10 cellular contexts compared by ENCODE assay signal in the genomic region with DNA sequence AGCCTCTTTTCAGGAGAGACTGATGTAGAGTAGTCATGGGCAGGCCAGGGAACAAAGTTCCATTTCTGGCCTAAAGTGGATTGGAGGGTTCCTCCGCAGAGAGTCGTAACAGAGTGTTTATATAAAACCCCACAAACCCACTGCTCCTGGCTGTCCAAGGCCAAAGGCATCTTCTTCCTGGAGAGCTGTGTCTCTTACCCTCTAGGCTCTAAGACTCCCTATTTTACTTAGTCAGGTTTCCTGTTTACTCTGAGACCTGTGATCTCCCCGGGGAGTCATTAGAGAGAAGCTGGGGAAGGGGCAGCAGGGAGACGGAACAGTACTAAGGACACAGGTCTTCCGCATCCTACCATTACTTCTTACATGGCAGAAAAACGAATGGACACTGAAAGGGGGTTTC.
DNase-seq lines count a peak whose midpoint lies in the region; ATAC-seq and TF ChIP-seq lines count a peak whose summit lies in the region.
"Had no signal": no experiment of that assay in that cellular context is flagged by ENCODE, and none has a peak within 500 bp of the region (broad histone marks: within the 10 kb centered on the region; RNA-seq: fewer than 3 reads in every experiment).

No MANE protein-coding gene starts in this region.

- no peaks in the 10 kb centered on the region for H3K9me3 ChIP-seq in colonic mucosa

- peaks cover 5% of the 10 kb centered on the region for H3K4me1 ChIP-seq in colonic mucosa

- no peak for TF ChIP-seq POLR2A in GM18505 (IDR thresholded peaks at IDR 0.05; ENCODE audit: borderline replicate concordance, extremely low read depth, insufficient read depth, insufficient read length)

- peak overlapping the region; percentile 80 for H3K27ac ChIP-seq in colonic mucosa

- POLR2A ChIA-PET in naive thymus-derived CD8-positive, alpha-beta T cell (lab: Charles Lee) = no interaction called here

- intact Hi-C loops in colonic mucosa (cut with DNase I) = no loop called here

- ATAC-seq in stimulated activated naive CD8-positive, alpha-beta T cell treated with anti-CD3 and anti-CD28 coated beads, Interleukin-15, amount 100 ng/mL, for 72 hours = no peak
- no peak for ATAC-seq in stimulated activated naive CD8-positive, alpha-beta T cell treated with anti-CD3 and anti-CD28 coated beads, Interleukin-15, Interleukin-2, amounts not matched to agents 100 U/mL and 50 U/mL, for 24 hours
- ATAC-seq in naive thymus-derived CD8-positive, alpha-beta T cell = no peak
- ATAC-seq in GM19351 (IDR thresholded peaks at IDR 0.05; ENCODE audit: unreplicated experiment) (no peak), GM18505 (IDR thresholded peaks at IDR 0.05; ENCODE audit: unreplicated experiment) (no peak), HG03025 (IDR thresholded peaks at IDR 0.05; ENCODE audit: low FRiP score, unreplicated experiment) (no peak), GM18867 (IDR thresholded peaks at IDR 0.05; ENCODE audit: unreplicated experiment) (no peak)

- H3K36me3 Mint-ChIP-seq in naive thymus-derived CD8-positive, alpha-beta T cell = peaks cover 5 to 55% (median 14%) of the 10 kb centered on the region in 3 donors

- peaks cover 23% of the 10 kb centered on the region for H3K4me1 Mint-ChIP-seq in stimulated activated naive CD8-positive, alpha-beta T cell treated with anti-CD3 and anti-CD28 coated beads, Interleukin-15, amount 100 ng/mL, for 72 hours
- H3K4me1 Mint-ChIP-seq in naive thymus-derived CD8-positive, alpha-beta T cell = peaks cover 9 to 29% (median 21%) of the 10 kb centered on the region in 4 donors

- H3K27me3 ChIP-seq in colonic mucosa = no peaks in the 10 kb centered on the region

- H3K9ac ChIP-seq in colonic mucosa (ENCODE audit: low read depth in 2 of 2, low read length in 2 of 2) = peak overlapping the region in 1 of 2 donors; percentile 70

- no peak overlapping the region for H3K4me3 Mint-ChIP-seq in stimulated activated naive CD8-positive, alpha-beta T cell treated with anti-CD3 and anti-CD28 coated beads, Interleukin-15, amount 100 ng/mL, for 72 hours
- H3K4me3 Mint-ChIP-seq in naive thymus-derived CD8-positive, alpha-beta T cell = no peak overlapping the region
- H3K4me3 Mint-ChIP-seq: CD4-positive, alpha-beta T cell had no signal

- H3K4me3 ChIP-seq in colonic mucosa = no peak overlapping the region

- no peak for DNase-seq in stimulated activated naive CD8-positive, alpha-beta T cell treated with anti-CD3 and anti-CD28 coated beads, Interleukin-15, amount 100 ng/mL, for 72 hours
- DNase-seq in stimulated activated naive CD8-positive, alpha-beta T cell treated with anti-CD3 and anti-CD28 coated beads, Interleukin-15, Interleukin-2, amounts not matched to agents 100 U/mL and 50 U/mL, for 24 hours = no peak
- no peak for DNase-seq in colonic mucosa
- DNase-seq in naive thymus-derived CD8-positive, alpha-beta T cell = no peak
- DNase-seq: NCI-H1417 treated with DMSO at 0.1 percent for 48 hours had no signal

- no peaks in the 10 kb centered on the region for H3K27me3 Mint-ChIP-seq in stimulated activated naive CD8-positive, alpha-beta T cell treated with anti-CD3 and anti-CD28 coated beads, Interleukin-15, amount 100 ng/mL, for 72 hours
- H3K27me3 Mint-ChIP-seq in naive thymus-derived CD8-positive, alpha-beta T cell = no peaks in the 10 kb centered on the region
- H3K27me3 Mint-ChIP-seq: CD4-positive, alpha-beta T cell had no signal

- no peaks in the 10 kb centered on the region for H3K9me3 Mint-ChIP-seq in stimulated activated naive CD8-positive, alpha-beta T cell treated with anti-CD3 and anti-CD28 coated beads, Interleukin-15, amount 100 ng/mL, for 72 hours
- H3K9me3 Mint-ChIP-seq in naive thymus-derived CD8-positive, alpha-beta T cell = no peaks in the 10 kb centered on the region
- H3K9me3 Mint-ChIP-seq: CD4-positive, alpha-beta T cell had no signal

- H3K36me3 ChIP-seq in colonic mucosa = no peaks in the 10 kb centered on the region

- H3K27ac Mint-ChIP-seq in stimulated activated naive CD8-positive, alpha-beta T cell treated with anti-CD3 and anti-CD28 coated beads, Interleukin-15, amount 100 ng/mL, for 72 hours = peak overlapping the region; percentile 4 to 7
- peak overlapping the region in 6 of 10 donors; percentile 17 to 87 (median 72) for H3K27ac Mint-ChIP-seq in naive thymus-derived CD8-positive, alpha-beta T cell
- H3K27ac Mint-ChIP-seq: CD4-positive, alpha-beta T cell had no signal

- no peak for TF ChIP-seq CTCF in colonic mucosa (IDR thresholded peaks at IDR 0.05)
